Comparison of ENCODE assay signal across 1 cellular context in the genomic region with DNA sequence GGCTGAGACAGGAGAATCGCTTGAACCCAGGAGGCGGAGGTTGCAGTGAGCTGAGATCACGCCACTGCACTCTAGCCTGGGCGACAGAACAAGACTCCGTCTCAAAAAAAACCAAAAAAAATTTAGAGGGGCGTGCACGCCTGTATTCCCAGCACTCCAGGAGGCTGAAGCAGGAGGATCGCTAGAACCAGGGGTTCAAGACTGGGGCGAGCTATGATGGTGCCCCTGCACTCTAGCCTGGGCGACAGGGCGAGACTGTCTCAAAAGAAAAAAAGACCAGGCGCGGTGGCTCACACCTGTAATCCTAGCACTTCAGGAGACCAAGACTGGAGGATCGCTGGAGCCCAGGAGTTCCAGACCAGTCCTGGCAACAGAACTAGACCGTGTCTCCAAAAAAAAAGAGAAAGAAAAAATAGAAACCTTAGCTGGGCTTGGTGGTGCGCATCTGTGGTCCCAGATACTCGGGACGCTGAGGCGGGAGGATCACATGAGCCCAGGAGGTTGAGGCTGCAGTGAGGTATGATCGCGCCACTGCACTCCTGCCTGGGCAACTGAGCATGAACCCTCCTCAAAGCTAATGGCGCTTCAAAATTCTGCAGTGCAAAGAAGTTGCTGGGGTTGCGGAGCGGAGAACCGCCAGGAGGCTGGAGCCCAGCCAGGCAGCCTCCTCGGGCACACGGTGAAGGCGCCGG.
TF ChIP-seq lines count a peak whose summit lies in the region.

No MANE protein-coding gene starts in this region.

TF ChIP-seq in GM23338, 12 proteins besides CTCF, POLR2A, EP300 and RAD21 (continued from another document):
- TF ChIP-seq, protein P1, sequence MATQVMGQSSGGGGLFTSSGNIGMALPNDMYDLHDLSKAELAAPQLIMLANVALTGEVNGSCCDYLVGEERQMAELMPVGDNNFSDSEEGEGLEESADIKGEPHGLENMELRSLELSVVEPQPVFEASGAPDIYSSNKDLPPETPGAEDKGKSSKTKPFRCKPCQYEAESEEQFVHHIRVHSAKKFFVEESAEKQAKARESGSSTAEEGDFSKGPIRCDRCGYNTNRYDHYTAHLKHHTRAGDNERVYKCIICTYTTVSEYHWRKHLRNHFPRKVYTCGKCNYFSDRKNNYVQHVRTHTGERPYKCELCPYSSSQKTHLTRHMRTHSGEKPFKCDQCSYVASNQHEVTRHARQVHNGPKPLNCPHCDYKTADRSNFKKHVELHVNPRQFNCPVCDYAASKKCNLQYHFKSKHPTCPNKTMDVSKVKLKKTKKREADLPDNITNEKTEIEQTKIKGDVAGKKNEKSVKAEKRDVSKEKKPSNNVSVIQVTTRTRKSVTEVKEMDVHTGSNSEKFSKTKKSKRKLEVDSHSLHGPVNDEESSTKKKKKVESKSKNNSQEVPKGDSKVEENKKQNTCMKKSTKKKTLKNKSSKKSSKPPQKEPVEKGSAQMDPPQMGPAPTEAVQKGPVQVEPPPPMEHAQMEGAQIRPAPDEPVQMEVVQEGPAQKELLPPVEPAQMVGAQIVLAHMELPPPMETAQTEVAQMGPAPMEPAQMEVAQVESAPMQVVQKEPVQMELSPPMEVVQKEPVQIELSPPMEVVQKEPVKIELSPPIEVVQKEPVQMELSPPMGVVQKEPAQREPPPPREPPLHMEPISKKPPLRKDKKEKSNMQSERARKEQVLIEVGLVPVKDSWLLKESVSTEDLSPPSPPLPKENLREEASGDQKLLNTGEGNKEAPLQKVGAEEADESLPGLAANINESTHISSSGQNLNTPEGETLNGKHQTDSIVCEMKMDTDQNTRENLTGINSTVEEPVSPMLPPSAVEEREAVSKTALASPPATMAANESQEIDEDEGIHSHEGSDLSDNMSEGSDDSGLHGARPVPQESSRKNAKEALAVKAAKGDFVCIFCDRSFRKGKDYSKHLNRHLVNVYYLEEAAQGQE (IDR thresholded peaks at IDR 0.05; ENCODE audit: unreplicated experiment), result no peak
- TF ChIP-seq, protein P2, sequence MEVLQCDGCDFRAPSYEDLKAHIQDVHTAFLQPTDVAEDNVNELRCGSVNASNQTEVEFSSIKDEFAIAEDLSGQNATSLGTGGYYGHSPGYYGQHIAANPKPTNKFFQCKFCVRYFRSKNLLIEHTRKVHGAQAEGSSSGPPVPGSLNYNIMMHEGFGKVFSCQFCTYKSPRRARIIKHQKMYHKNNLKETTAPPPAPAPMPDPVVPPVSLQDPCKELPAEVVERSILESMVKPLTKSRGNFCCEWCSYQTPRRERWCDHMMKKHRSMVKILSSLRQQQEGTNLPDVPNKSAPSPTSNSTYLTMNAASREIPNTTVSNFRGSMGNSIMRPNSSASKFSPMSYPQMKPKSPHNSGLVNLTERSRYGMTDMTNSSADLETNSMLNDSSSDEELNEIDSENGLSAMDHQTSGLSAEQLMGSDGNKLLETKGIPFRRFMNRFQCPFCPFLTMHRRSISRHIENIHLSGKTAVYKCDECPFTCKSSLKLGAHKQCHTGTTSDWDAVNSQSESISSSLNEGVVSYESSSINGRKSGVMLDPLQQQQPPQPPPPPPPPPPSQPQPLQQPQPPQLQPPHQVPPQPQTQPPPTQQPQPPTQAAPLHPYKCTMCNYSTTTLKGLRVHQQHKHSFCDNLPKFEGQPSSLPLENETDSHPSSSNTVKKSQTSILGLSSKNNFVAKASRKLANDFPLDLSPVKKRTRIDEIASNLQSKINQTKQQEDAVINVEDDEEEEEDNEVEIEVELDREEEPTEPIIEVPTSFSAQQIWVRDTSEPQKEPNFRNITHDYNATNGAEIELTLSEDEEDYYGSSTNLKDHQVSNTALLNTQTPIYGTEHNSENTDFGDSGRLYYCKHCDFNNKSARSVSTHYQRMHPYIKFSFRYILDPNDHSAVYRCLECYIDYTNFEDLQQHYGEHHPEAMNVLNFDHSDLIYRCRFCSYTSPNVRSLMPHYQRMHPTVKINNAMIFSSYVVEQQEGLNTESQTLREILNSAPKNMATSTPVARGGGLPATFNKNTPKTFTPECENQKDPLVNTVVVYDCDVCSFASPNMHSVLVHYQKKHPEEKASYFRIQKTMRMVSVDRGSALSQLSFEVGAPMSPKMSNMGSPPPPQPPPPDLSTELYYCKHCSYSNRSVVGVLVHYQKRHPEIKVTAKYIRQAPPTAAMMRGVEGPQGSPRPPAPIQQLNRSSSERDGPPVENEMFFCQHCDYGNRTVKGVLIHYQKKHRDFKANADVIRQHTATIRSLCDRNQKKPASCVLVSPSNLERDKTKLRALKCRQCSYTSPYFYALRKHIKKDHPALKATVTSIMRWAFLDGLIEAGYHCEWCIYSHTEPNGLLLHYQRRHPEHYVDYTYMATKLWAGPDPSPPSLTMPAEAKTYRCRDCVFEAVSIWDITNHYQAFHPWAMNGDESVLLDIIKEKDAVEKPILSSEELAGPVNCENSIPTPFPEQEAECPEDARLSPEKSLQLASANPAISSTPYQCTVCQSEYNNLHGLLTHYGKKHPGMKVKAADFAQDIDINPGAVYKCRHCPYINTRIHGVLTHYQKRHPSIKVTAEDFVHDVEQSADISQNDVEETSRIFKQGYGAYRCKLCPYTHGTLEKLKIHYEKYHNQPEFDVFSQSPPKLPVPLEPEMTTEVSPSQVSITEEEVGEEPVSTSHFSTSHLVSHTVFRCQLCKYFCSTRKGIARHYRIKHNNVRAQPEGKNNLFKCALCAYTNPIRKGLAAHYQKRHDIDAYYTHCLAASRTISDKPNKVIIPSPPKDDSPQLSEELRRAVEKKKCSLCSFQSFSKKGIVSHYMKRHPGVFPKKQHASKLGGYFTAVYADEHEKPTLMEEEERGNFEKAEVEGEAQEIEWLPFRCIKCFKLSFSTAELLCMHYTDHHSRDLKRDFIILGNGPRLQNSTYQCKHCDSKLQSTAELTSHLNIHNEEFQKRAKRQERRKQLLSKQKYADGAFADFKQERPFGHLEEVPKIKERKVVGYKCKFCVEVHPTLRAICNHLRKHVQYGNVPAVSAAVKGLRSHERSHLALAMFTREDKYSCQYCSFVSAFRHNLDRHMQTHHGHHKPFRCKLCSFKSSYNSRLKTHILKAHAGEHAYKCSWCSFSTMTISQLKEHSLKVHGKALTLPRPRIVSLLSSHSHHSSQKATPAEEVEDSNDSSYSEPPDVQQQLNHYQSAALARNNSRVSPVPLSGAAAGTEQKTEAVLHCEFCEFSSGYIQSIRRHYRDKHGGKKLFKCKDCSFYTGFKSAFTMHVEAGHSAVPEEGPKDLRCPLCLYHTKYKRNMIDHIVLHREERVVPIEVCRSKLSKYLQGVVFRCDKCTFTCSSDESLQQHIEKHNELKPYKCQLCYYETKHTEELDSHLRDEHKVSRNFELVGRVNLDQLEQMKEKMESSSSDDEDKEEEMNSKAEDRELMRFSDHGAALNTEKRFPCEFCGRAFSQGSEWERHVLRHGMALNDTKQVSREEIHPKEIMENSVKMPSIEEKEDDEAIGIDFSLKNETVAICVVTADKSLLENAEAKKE (CRISPR knock-in tag; IDR thresholded peaks at IDR 0.05), result no peak
- no peak for TF ChIP-seq CREB1 (CRISPR knock-in tag; IDR thresholded peaks at IDR 0.05; ENCODE audit: low read depth)
